31 cellular contexts compared by ENCODE assay signal in the genomic region with DNA sequence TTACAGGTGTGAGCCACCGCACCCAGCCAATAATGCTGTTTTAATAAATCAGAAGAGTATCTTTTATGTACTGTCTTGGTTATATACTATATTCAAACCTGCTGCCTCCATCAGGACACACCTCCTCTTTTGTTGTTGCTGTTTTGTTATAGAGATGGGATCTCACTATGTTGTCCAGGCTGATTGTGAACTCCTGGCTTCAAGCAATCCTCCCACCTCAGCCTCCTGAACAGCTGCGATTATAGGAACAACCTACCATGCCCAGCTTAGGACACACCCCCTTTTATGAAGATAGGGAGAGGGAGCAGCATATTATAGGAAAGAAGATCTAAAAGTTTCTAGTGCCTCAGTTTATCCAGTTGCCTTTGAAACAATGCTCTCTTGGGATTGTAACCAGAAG.
"Had no signal": no experiment of that assay in that cellular context is flagged by ENCODE, and none has a peak within 500 bp of the region (broad histone marks: within the 10 kb centered on the region; RNA-seq: fewer than 3 reads in every experiment).

No MANE protein-coding gene starts in this region.

- ATAC-seq: naive thymus-derived CD8-positive, alpha-beta T cell; natural killer cell treated with Interleukin-12 subunit alpha and Interleukin-12 subunit beta and Interleukin-15 and Interleukin-18, amount 100 ng/mL, for 72 hours; pancreas; right cardiac atrium; sciatic nerve; stimulated activated memory B cell treated with anti-CD40 and anti-IgM and Interleukin-4, amounts not matched to agents 10 μg/mL and 1 μg/mL and 100 μg/mL, for 72 hours; stimulated activated naive CD8-positive, alpha-beta T cell treated with anti-CD3 and anti-CD28 coated beads, Interleukin-15, amount 100 ng/mL, for 72 hours; stimulated activated naive CD8-positive, alpha-beta T cell treated with anti-CD3 and anti-CD28 coated beads, Interleukin-15, Interleukin-2, amounts not matched to agents 100 U/mL and 50 U/mL, for 24 hours; upper lobe of right lung had no signal

- H3K9me3 Mint-ChIP-seq: naive B cell; naive thymus-derived CD8-positive, alpha-beta T cell; natural killer cell treated with Interleukin-12 subunit alpha and Interleukin-12 subunit beta and Interleukin-15 and Interleukin-18, amount 100 ng/mL, for 72 hours; neural progenitor cell; stimulated activated memory B cell treated with anti-CD40 and anti-IgM and Interleukin-4, amounts not matched to agents 10 μg/mL and 1 μg/mL and 100 μg/mL, for 72 hours; stimulated activated naive CD8-positive, alpha-beta T cell treated with anti-CD3 and anti-CD28 coated beads, Interleukin-15, amount 100 ng/mL, for 72 hours; type B pancreatic cell had no signal

- H3K9ac ChIP-seq: neural progenitor cell had no signal

- H3K4me3 Mint-ChIP-seq: naive thymus-derived CD8-positive, alpha-beta T cell; natural killer cell treated with Interleukin-12 subunit alpha and Interleukin-12 subunit beta and Interleukin-15 and Interleukin-18, amount 100 ng/mL, for 72 hours; neural progenitor cell; stimulated activated memory B cell treated with anti-CD40 and anti-IgM and Interleukin-4, amounts not matched to agents 10 μg/mL and 1 μg/mL and 100 μg/mL, for 72 hours; stimulated activated naive CD8-positive, alpha-beta T cell treated with anti-CD3 and anti-CD28 coated beads, Interleukin-15, amount 100 ng/mL, for 72 hours; type B pancreatic cell had no signal

- H2AFZ ChIP-seq: neural progenitor cell had no signal

- H3K27me3 ChIP-seq: neural progenitor cell, neutrophil, pancreas, spleen, suprapubic skin, testis, tibial artery, transverse colon, upper lobe of right lung, uterus had no signal

- H3K4me2 ChIP-seq: neural progenitor cell, smooth muscle cell had no signal

- H3K36me3 ChIP-seq: neutrophil, prostate gland, uterus had no signal

- H3K27me3 Mint-ChIP-seq: naive B cell; naive thymus-derived CD8-positive, alpha-beta T cell; natural killer cell treated with Interleukin-12 subunit alpha and Interleukin-12 subunit beta and Interleukin-15 and Interleukin-18, amount 100 ng/mL, for 72 hours; stimulated activated memory B cell treated with anti-CD40 and anti-IgM and Interleukin-4, amounts not matched to agents 10 μg/mL and 1 μg/mL and 100 μg/mL, for 72 hours; stimulated activated naive CD8-positive, alpha-beta T cell treated with anti-CD3 and anti-CD28 coated beads, Interleukin-15, amount 100 ng/mL, for 72 hours; type B pancreatic cell had no signal

- H3K27ac Mint-ChIP-seq: natural killer cell treated with Interleukin-12 subunit alpha and Interleukin-12 subunit beta and Interleukin-15 and Interleukin-18, amount 100 ng/mL, for 72 hours; neural progenitor cell; stimulated activated memory B cell treated with anti-CD40 and anti-IgM and Interleukin-4, amounts not matched to agents 10 μg/mL and 1 μg/mL and 100 μg/mL, for 72 hours; stimulated activated naive CD8-positive, alpha-beta T cell treated with anti-CD3 and anti-CD28 coated beads, Interleukin-15, amount 100 ng/mL, for 72 hours; type B pancreatic cell had no signal

- H3K4me1 ChIP-seq: neural progenitor cell, pancreas, prostate gland, suprapubic skin, testis, tibial artery, transverse colon, upper lobe of right lung, uterus had no signal

- H3K4me3 ChIP-seq: neural progenitor cell, pancreas, prostate gland, skin epidermis, smooth muscle cell, spleen, suprapubic skin, testis, tibial artery, transverse colon, upper lobe of right lung, uterus had no signal

- H3K27ac ChIP-seq: neural progenitor cell, neutrophil, pancreas, prostate gland, skin epidermis, spleen, suprapubic skin, testis, tibial artery, transverse colon, upper lobe of right lung, uterus had no signal

- H3K9me3 ChIP-seq: neutrophil, pancreas, prostate gland, spleen, suprapubic skin, testis, tibial artery, transverse colon, upper lobe of right lung, uterus had no signal

- H3K4me1 Mint-ChIP-seq: naive B cell; neural progenitor cell; stimulated activated memory B cell treated with anti-CD40 and anti-IgM and Interleukin-4, amounts not matched to agents 10 μg/mL and 1 μg/mL and 100 μg/mL, for 72 hours had no signal

- DNase-seq: naive B cell; naive thymus-derived CD8-positive, alpha-beta T cell; nucleus accumbens; pancreas; retina; right cardiac atrium; spleen; stimulated activated CD4-positive, alpha-beta T cell treated with anti-CD3 and anti-CD28 coated beads, Interleukin-12 subunit alpha, Interleukin-12 subunit beta, amount 100 ng/mL, for 4 hours; stimulated activated CD4-positive, alpha-beta T cell treated with anti-CD3 and anti-CD28 coated beads, Interleukin-1b, Interleukin-23, amount 100 ng/mL, for 48 hours; stimulated activated CD4-positive, alpha-beta T cell treated with anti-CD3 and anti-CD28 coated beads, Interleukin-4, amount 100 ng/mL, for 1 hour; stimulated activated CD4-positive, alpha-beta T cell treated with anti-CD3 and anti-CD28 coated beads, Interleukin-4, amount 100 ng/mL, for 4 hours; stimulated activated CD8-positive, alpha-beta memory T cell treated with anti-CD3 and anti-CD28 coated beads, Interleukin-4, amount 100 ng/mL, for 48 hours; stimulated activated naive CD4-positive, alpha-beta T cell; stimulated activated naive CD8-positive, alpha-beta T cell treated with anti-CD3 and anti-CD28 coated beads, Interleukin-15, amount 100 ng/mL, for 72 hours; stimulated activated naive CD8-positive, alpha-beta T cell treated with anti-CD3 and anti-CD28 coated beads, Interleukin-15, Interleukin-2, amounts not matched to agents 100 U/mL and 50 U/mL, for 24 hours; substantia nigra; testis; tibial artery; transverse colon; upper lobe of right lung; uterus had no signal
